19 cellular contexts compared by ENCODE assay signal in genomic region chrX:146241902-146242301, GRCh38.
"Had no signal": no experiment of that assay in that cellular context is flagged by ENCODE, and none has a peak within 500 bp of the region (broad histone marks: within the 10 kb centered on the region; RNA-seq: fewer than 3 reads in every experiment).

No MANE protein-coding gene starts in this region.

- H3K9me3 ChIP-seq: SK-N-SH had no signal

- H3K9ac ChIP-seq: SK-N-SH had no signal

- H3K27ac ChIP-seq: HL-60, RWPE1 had no signal

- H3K4me2 ChIP-seq: SK-N-SH had no signal

- DNase-seq: KBM-7, MM.1S, NCI-H1048, NCI-H1105, NCI-H1417, NCI-H1436 treated with DMSO at 0.1 percent for 48 hours, NCI-H1694, NCI-H187 treated with DMSO at 0.1 percent for 48 hours, NCI-H2029 treated with DMSO at 0.1 percent for 48 hours, NCI-H2171 treated with DMSO at 0.1 percent for 48 hours, NCI-H345, NCI-H446 treated with DMSO at 0.1 percent for 48 hours, NCI-H510A treated with DMSO at 0.1 percent for 48 hours, NCI-H526, SHP77, SK-N-SH, SW 1271 had no signal

- H3K9me2 ChIP-seq: SK-N-SH had no signal
